In the genomic region with DNA sequence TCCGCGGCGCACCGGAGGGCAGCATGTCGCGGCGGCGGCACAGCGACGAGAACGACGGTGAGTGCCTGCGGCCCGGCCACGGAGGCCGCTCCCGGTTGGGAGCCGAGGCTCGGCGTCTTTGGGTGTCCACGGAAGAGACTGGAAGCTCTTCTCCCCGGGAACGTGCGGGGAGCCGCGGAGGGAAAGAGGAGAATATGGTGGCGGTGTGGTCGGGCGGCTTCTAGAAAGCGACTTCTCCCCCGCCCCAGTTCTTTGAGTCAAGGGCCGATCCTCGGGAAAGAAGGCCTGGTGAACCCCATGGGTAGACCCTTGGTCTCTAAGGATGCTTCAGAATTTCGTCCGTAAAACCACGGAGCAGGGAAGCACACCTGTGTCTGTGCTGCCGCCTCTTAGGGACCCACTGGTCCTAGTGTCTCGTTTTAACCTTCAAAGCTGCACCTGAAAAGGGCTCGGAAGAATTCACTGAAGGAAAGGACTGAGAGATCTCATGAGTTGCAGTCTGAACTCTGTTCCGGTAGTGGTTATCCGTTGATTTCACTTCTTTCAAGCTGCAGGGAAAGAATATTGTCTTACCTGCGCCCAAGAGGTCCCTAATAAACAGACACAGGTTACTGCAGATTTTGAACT, we compare ENCODE assay signal across 8 cellular contexts. TPM values are rescaled to one million over a fixed set of nuclear protein-coding genes. Genes with fewer than 3 reads are reported as not detected.
DNase-seq lines count a peak whose midpoint lies in the region; ATAC-seq, FAIRE-seq and TF ChIP-seq lines count a peak whose summit lies in the region.

No MANE protein-coding gene starts in this region.

- peak overlapping the region; percentile 90 for H3K4me3 ChIP-seq in AG10803 (ENCODE audit: low read length)
- peak overlapping the region; percentile 95 for H3K4me3 ChIP-seq in endodermal cell (ENCODE audit: low read length)

- peaks cover 30% of the 10 kb centered on the region for H3K4me1 Mint-ChIP-seq in endodermal cell
- peaks cover 43 to 81% (median 67%) of the 10 kb centered on the region in 4 donors for H3K4me1 Mint-ChIP-seq in naive thymus-derived CD8-positive, alpha-beta T cell

- H3K27me3 ChIP-seq in endodermal cell (ENCODE audit: control insufficient read depth, insufficient read depth, low read length, poor library complexity, severe bottlenecking) = no peaks in the 10 kb centered on the region

- no peak for DNase-seq in AG10803 (ENCODE audit: low read depth)
- peak; percentile 36 for DNase-seq in RKO (ENCODE audit: low spot score)
- no peak for DNase-seq in endodermal cell
- DNase-seq in naive thymus-derived CD8-positive, alpha-beta T cell = peak in 3 of 10 donors; percentile 25 to 43 (median 41)
- DNase-seq in urothelium cell line (ENCODE audit: low spot score) = no peak
- no peak for DNase-seq in frontal cortex (ENCODE audit: low spot score in 2 of 2)
- no peak for DNase-seq in inferior parietal cortex (ENCODE audit: extremely low spot score)

- H3K9me3 ChIP-seq in endodermal cell (ENCODE audit: control insufficient read depth, low read length) = no peaks in the 10 kb centered on the region

- no peaks in the 10 kb centered on the region for H3K27me3 Mint-ChIP-seq in endodermal cell (ENCODE audit: insufficient read depth)
- no peaks in the 10 kb centered on the region for H3K27me3 Mint-ChIP-seq in naive thymus-derived CD8-positive, alpha-beta T cell

- WGBS in endodermal cell (ENCODE audit: insufficient coverage in 1 of 2, insufficient read length in 1 of 2), 2 experiments = 0% methylated on average over 28 to 42 of the region's 42 CpGs

- FAIRE-seq in urothelium cell line (lab: Jason Lieb, UNC) (no peak), frontal cortex (lab: Jason Lieb, UNC) (no peak)

- peaks cover 2% of the 10 kb centered on the region for H3K4me1 ChIP-seq in endodermal cell (ENCODE audit: control insufficient read depth, insufficient read depth, low read length)

- ATAC-seq in GM21576 (IDR thresholded peaks at IDR 0.05; ENCODE audit: unreplicated experiment) = peak; percentile 0
- ATAC-seq in naive thymus-derived CD8-positive, alpha-beta T cell = peak; percentile 0

- peak overlapping the region; percentile 100 for H3K9ac ChIP-seq in endodermal cell (ENCODE audit: extremely low read depth, low read length, poor library complexity, severe bottlenecking)

- H3K27ac ChIP-seq in endodermal cell (ENCODE audit: low read depth, low read length) = peak overlapping the region; percentile 100

- no peaks in the 10 kb centered on the region for H3K36me3 ChIP-seq in endodermal cell (ENCODE audit: control insufficient read depth, insufficient read depth, low read length)

- H3K27ac Mint-ChIP-seq in endodermal cell = peak overlapping the region; percentile 100
- H3K27ac Mint-ChIP-seq in naive thymus-derived CD8-positive, alpha-beta T cell = peak overlapping the region; percentile 95 to 100 (median 99)

- no peaks in the 10 kb centered on the region for H3K9me3 Mint-ChIP-seq in endodermal cell
- no peaks in the 10 kb centered on the region for H3K9me3 Mint-ChIP-seq in naive thymus-derived CD8-positive, alpha-beta T cell

- no peaks in the 10 kb centered on the region for H3K36me3 Mint-ChIP-seq in endodermal cell (ENCODE audit: low read depth)
- H3K36me3 Mint-ChIP-seq in naive thymus-derived CD8-positive, alpha-beta T cell = peaks cover 0 to 18% (median 0%) of the 10 kb centered on the region in 3 donors

- POLR2A ChIA-PET in naive thymus-derived CD8-positive, alpha-beta T cell (lab: Charles Lee) = interaction anchor here (0.7 to 4.8 kb wide), 16 partner anchors 12 to 857 kb away, joined by 3 to 30 read pairs (median 4); partner anchors contain the start of genes ANP32B, CORO2A, TBC1D2 and TDRD7

- peak overlapping the region; percentile 74 for H3K4me3 Mint-ChIP-seq in endodermal cell
- peak overlapping the region; percentile 90 to 100 (median 98) for H3K4me3 Mint-ChIP-seq in naive thymus-derived CD8-positive, alpha-beta T cell

- TF ChIP-seq CTCF in AG10803 (conservative IDR thresholded peaks at IDR 0.05; ENCODE audit: low read length) (no peak), endodermal cell (conservative IDR thresholded peaks at IDR 0.05) (no peak)

RNA-seq across cellular contexts. Expression of gene NCBP1, which starts 0.4 kb away (rescaled TPM):
- 10 to 100 TPM; 47.0 to 51.7 TPM for total RNA-seq in endodermal cell
- polyA plus RNA-seq in endodermal cell (2013, experiment 1 of 2) = 41.2 TPM
- polyA plus RNA-seq in endodermal cell (2013, experiment 2 of 2) = 33.7 TPM
- 10 to 100 TPM; 41.4 to 43.6 TPM for total RNA-seq in naive thymus-derived CD8-positive, alpha-beta T cell
- polyA plus RNA-seq in naive thymus-derived CD8-positive, alpha-beta T cell = 10 to 100 TPM; 17.9 to 19.7 (median 18.1) TPM
- total RNA-seq in frontal cortex = 62.0 TPM

RNA-seq across cellular contexts. Expression of gene TSTD2, which starts 0.8 kb away (rescaled TPM):
- total RNA-seq in endodermal cell (10 to 100 TPM; 23.0 TPM), frontal cortex (34.2 TPM)
- polyA plus RNA-seq in endodermal cell (2013, experiment 1 of 2) = 31.3 TPM
- 25.4 TPM for polyA plus RNA-seq in endodermal cell (2013, experiment 2 of 2)
- 10 to 100 TPM; 24.0 to 26.5 TPM for total RNA-seq in naive thymus-derived CD8-positive, alpha-beta T cell
- 1 to 10 TPM; 7.0 to 8.9 (median 7.3) TPM for polyA plus RNA-seq in naive thymus-derived CD8-positive, alpha-beta T cell
